In the genomic region with DNA sequence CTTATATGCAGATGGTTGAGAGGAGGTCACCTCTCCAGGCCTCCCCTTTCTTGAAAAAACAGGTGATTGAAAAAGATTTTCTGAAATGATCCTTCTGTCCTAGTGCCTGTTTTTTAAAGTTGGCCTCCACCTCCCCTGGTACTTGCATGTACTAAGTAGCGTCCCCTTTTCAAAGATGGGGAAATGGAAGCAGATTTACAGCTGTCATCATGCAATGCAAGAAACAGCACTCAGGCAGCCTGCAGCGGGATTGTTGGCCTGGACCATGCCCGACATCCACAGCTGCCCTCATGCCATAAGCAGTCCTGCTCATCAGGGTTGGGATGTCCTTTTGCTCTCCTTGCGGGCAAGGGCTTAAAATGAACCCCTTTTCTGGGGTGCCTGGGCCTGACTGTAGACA, we compare ENCODE assay signal across 5 cellular contexts.
"Had no signal": no experiment of that assay in that cellular context is flagged by ENCODE, and none has a peak within 500 bp of the region (broad histone marks: within the 10 kb centered on the region; RNA-seq: fewer than 3 reads in every experiment).

No MANE protein-coding gene starts in this region.

- H3K27ac ChIP-seq: HL-60 had no signal

- DNase-seq: IMR-90, KBM-7 had no signal

- ATAC-seq: HepG2, K562 had no signal

- H3K4me3 ChIP-seq: K562 had no signal
